Comparison of ENCODE assay signal across 20 cellular contexts in genomic region chr22:49931863-49932262, GRCh38. TPM values are rescaled to one million over a fixed set of nuclear protein-coding genes. Genes with fewer than 3 reads are reported as not detected.
DNase-seq lines count a peak whose midpoint lies in the region; ATAC-seq and TF ChIP-seq lines count a peak whose summit lies in the region.
"Had no signal": no experiment of that assay in that cellular context is flagged by ENCODE, and none has a peak within 500 bp of the region (broad histone marks: within the 10 kb centered on the region; RNA-seq: fewer than 3 reads in every experiment).

No MANE protein-coding gene starts in this region.

- H4K8ac ChIP-seq in IMR-90 (ENCODE audit: low read depth in 2 of 2, low read length in 2 of 2), result no peak overlapping the region

- H3K4ac ChIP-seq in IMR-90 (ENCODE audit: low read depth, low read length), result no peak overlapping the region

- H3K36me3 ChIP-seq in BLaER1 treated with 17β-estradiol and CSF1 and Interleukin-3, amounts not matched to agents 10 nM and 100 nM, result peaks cover 0 to 9% (median 0%) of the 10 kb centered on the region in 11 experiments; a peak in 2 of 22 replicates
- H3K36me3 ChIP-seq in IMR-90 (ENCODE audit: control insufficient read depth, insufficient read depth, low read length) (peaks cover 3% of the 10 kb centered on the region; the same call in 1 of the 2 replicates), spleen (peaks cover 0 to 12% (median 0%) of the 10 kb centered on the region in 6 donors)
- H3K36me3 ChIP-seq: cardiac muscle cell, SJCRH30, thoracic aorta had no signal

- peak overlapping the region; percentile 50 for H2AK9ac ChIP-seq in IMR-90 (replicated peaks; ENCODE audit: low read depth, low read length, poor library complexity)

- peaks cover 19% of the 10 kb centered on the region for H3K27me3 Mint-ChIP-seq in dendritic cell treated with granulocyte-macrophage colony-stimulating factor and Interleukin-4, amounts not matched to agents 40 ng/mL and 50 ng/mL, for 4 days

- H2BK20ac ChIP-seq in IMR-90 (ENCODE audit: low read depth, low read length), result 0 out of 2 replicates have a peak overlapping the region, but pooled peaks have one; percentile 24

- H3K4me2 ChIP-seq in BLaER1 treated with 17β-estradiol and CSF1 and Interleukin-3, amounts not matched to agents 10 nM and 100 nM, result peak overlapping the region; percentile 89 to 100 (median 96)
- H3K4me2 ChIP-seq in IMR-90 (ENCODE audit: low read depth, low read length), result no peak overlapping the region

- dilution Hi-C loops in IMR-90 (cut with HindIII; ENCODE audit: low sequenced_read_pairs, unreplicated experiment), result no loop called here

- H3K23ac ChIP-seq in IMR-90 (ENCODE audit: low read depth, low read length), result no peak overlapping the region

- DNase-seq in IMR-90 (no peak), spleen (no peak), NCI-H1930 (lab: John Stamatoyannopoulos, UW) (no peak), Ammon's horn (ENCODE audit: low spot score) (no peak)
- DNase-seq: activated CD8-positive, alpha-beta memory T cell treated with anti-CD3 and anti-CD28 coated beads for 24 hours; activated naive CD4-positive, alpha-beta T cell treated with anti-CD3 and anti-CD28 coated beads, Interleukin-2, amount 50 U/mL, for 16 hours; activated T-cell treated with anti-CD3 and anti-CD28 coated beads, Interleukin-2, amount 50 U/mL, for 48 hours; DMS53; Karpas-422; NCI-H510A treated with DMSO at 0.1 percent for 48 hours; occipital lobe; stimulated activated CD4-positive, alpha-beta T cell treated with anti-CD3 and anti-CD28 coated beads, Interleukin-2, amount 100 ng/mL, for 24 hours had no signal

- peaks cover 0 to 39% (median 0%) of the 10 kb centered on the region in 11 experiments; a peak in 6 of 22 replicates for H4K20me1 ChIP-seq in BLaER1 treated with 17β-estradiol and CSF1 and Interleukin-3, amounts not matched to agents 10 nM and 100 nM
- no peaks in the 10 kb centered on the region for H4K20me1 ChIP-seq in IMR-90 (ENCODE audit: insufficient read depth, low read length)

- peak overlapping the region in 2 of 10 experiments; percentile 16 to 24; a peak in 2 of 20 replicates for H3K4me3 ChIP-seq in BLaER1 treated with 17β-estradiol and CSF1 and Interleukin-3, amounts not matched to agents 10 nM and 100 nM
- H3K4me3 ChIP-seq in IMR-90 (ENCODE audit: insufficient read depth, low read depth, low read length), result no peak overlapping the region
- peak overlapping the region in 1 of 8 donors; percentile 49 for H3K4me3 ChIP-seq in spleen
- H3K4me3 ChIP-seq: cardiac muscle cell, SJCRH30, skin epidermis, thoracic aorta had no signal

- H3K27me3 ChIP-seq in BLaER1 treated with 17β-estradiol and CSF1 and Interleukin-3, amounts not matched to agents 10 nM and 100 nM, result no peaks in the 10 kb centered on the region
- H3K27me3 ChIP-seq in IMR-90 (ENCODE audit: control insufficient read depth, insufficient read depth, low read length), result no peaks in the 10 kb centered on the region
- H3K27me3 ChIP-seq in spleen (replicated peaks in 1 of 7), result peaks cover 0 to 12% (median 0%) of the 10 kb centered on the region in 7 donors
- H3K27me3 ChIP-seq: SJCRH30 had no signal

- no TSS peak for BruUV-seq in IMR-90 (replicated peaks; lab: Mats Ljungman, UMichigan)

- intact Hi-C loops in IMR-90 (cut with micrococcal nuclease) (loop anchor here (1.0 to 2.0 kb wide), 2 partner anchors 98 to 277 kb away; no protein-coding TSS in a partner anchor), spleen (cut with DNase I; ENCODE audit: low total_unique reads) (loop anchor here (5.0 kb wide), 2 partner anchors 40 to 60 kb away; no protein-coding TSS in a partner anchor)
- intact Hi-C loops in dendritic cell treated with granulocyte-macrophage colony-stimulating factor and Interleukin-4, amounts not matched to agents 40 ng/mL and 50 ng/mL, for 4 days (cut with micrococcal nuclease), result loop anchor here (1.0 to 10.0 kb wide), 5 partner anchors 28 to 273 kb away; partner anchors contain the start of genes PIM3 and SELENOO

- H3K36me3 Mint-ChIP-seq in dendritic cell treated with granulocyte-macrophage colony-stimulating factor and Interleukin-4, amounts not matched to agents 40 ng/mL and 50 ng/mL, for 4 days (ENCODE audit: low read depth), result peaks cover 36% of the 10 kb centered on the region

- TF ChIP-seq RAD21 in IMR-90 (IDR thresholded peaks at IDR 0.05; ENCODE audit: low read length), result no peak

- in situ Hi-C loops in IMR-90 (cut with MboI; ENCODE audit: low sequenced_read_pairs), result loop anchor here (5.0 kb wide), 2 partner anchors 100 to 280 kb away; no protein-coding TSS in a partner anchor

- H3K79me1 ChIP-seq in IMR-90 (ENCODE audit: low read depth in 1 of 2, low read length in 2 of 2), result peaks cover 0 to 3% of the 10 kb centered on the region in 2 experiments; a peak in 1 of 4 replicates

- H3K14ac ChIP-seq in IMR-90 (replicated peaks; ENCODE audit: low read depth, low read length), result no peak overlapping the region

- POLR2A ChIA-PET in IMR-90 (lab: Charles Lee; ENCODE audit: unreplicated experiment), result no interaction called here

- no peak for ATAC-seq in IMR-90 (ENCODE audit: low read depth)
- no peak for ATAC-seq in GM19351 (IDR thresholded peaks at IDR 0.05; ENCODE audit: unreplicated experiment)
- ATAC-seq in HG03565 (IDR thresholded peaks at IDR 0.05; ENCODE audit: unreplicated experiment), result no peak

- H2BK120ac ChIP-seq in IMR-90 (ENCODE audit: low read depth, low read length), result no peak overlapping the region

- no peak overlapping the region; the same call in 2 of the 3 replicates for H2BK15ac ChIP-seq in IMR-90 (ENCODE audit: low read depth, low read length)

- TF ChIP-seq CTCF in IMR-90 (conservative IDR thresholded peaks at IDR 0.05; ENCODE audit: low read depth, low read length) (no peak), spleen (IDR thresholded peaks at IDR 0.05 in 8 of 11, conservative IDR thresholded peaks at IDR 0.05 in 3 of 11) (no peak)

- peak overlapping the region; percentile 67; the same call in 1 of the 2 replicates for H2AK5ac ChIP-seq in IMR-90 (ENCODE audit: low read depth, low read length)

- H3K27ac Mint-ChIP-seq in dendritic cell treated with granulocyte-macrophage colony-stimulating factor and Interleukin-4, amounts not matched to agents 40 ng/mL and 50 ng/mL, for 4 days, result peak overlapping the region; percentile 80

- CTCF ChIA-PET in IMR-90 (lab: Yijun Ruan, JAX), result interaction anchor here (1.1 kb wide), 1 partner anchor 99 kb away, joined by 3 read pairs; no protein-coding TSS in a partner anchor

- peaks cover 54 to 91% (median 86%) of the 10 kb centered on the region in 10 experiments for H3K4me1 ChIP-seq in BLaER1 treated with 17β-estradiol and CSF1 and Interleukin-3, amounts not matched to agents 10 nM and 100 nM
- H3K4me1 ChIP-seq in IMR-90 (ENCODE audit: control insufficient read depth, insufficient read depth, low read length) (peaks cover 15% of the 10 kb centered on the region), spleen (peaks cover 50 to 81% (median 75%) of the 10 kb centered on the region in 6 donors)

- H3K18ac ChIP-seq in IMR-90 (ENCODE audit: low read depth, low read length), result no peak overlapping the region

- H2AFZ ChIP-seq in IMR-90 (replicated peaks; ENCODE audit: low read length, poor library complexity), result no peak overlapping the region

- H3K4me1 Mint-ChIP-seq in dendritic cell treated with granulocyte-macrophage colony-stimulating factor and Interleukin-4, amounts not matched to agents 40 ng/mL and 50 ng/mL, for 4 days (ENCODE audit: low read depth), result peaks cover 41% of the 10 kb centered on the region

- peak overlapping the region in 8 of 11 experiments; percentile 48 to 77 (median 64); a peak in 15 of 22 replicates for H3K9ac ChIP-seq in BLaER1 treated with 17β-estradiol and CSF1 and Interleukin-3, amounts not matched to agents 10 nM and 100 nM
- no peak overlapping the region for H3K9ac ChIP-seq in IMR-90 (ENCODE audit: low read depth, low read length)

- no peak overlapping the region for H3K56ac ChIP-seq in IMR-90 (ENCODE audit: extremely low read depth, insufficient read depth, low read length)

- TF ChIP-seq POLR2A in IMR-90 (IDR thresholded peaks at IDR 0.05; ENCODE audit: low read depth, low read length), result no peak
- TF ChIP-seq POLR2A in spleen (IDR thresholded peaks at IDR 0.05), result no peak

- no peak overlapping the region for H3K4me3 Mint-ChIP-seq in dendritic cell treated with granulocyte-macrophage colony-stimulating factor and Interleukin-4, amounts not matched to agents 40 ng/mL and 50 ng/mL, for 4 days

- no peaks in the 10 kb centered on the region for H3K9me3 Mint-ChIP-seq in dendritic cell treated with granulocyte-macrophage colony-stimulating factor and Interleukin-4, amounts not matched to agents 40 ng/mL and 50 ng/mL, for 4 days

- no peak overlapping the region for H4K91ac ChIP-seq in IMR-90 (ENCODE audit: insufficient read depth, low read depth, low read length)

- no peaks in the 10 kb centered on the region for H3K9me1 ChIP-seq in IMR-90 (ENCODE audit: insufficient read depth, low read length)

- peak overlapping the region in 10 of 11 experiments; percentile 44 to 97 (median 76); a peak in 20 of 22 replicates for H3K27ac ChIP-seq in BLaER1 treated with 17β-estradiol and CSF1 and Interleukin-3, amounts not matched to agents 10 nM and 100 nM
- H3K27ac ChIP-seq in IMR-90 (ENCODE audit: insufficient read depth, low read length) (no peak overlapping the region), spleen (peak overlapping the region in 6 of 8 donors; percentile 46 to 100 (median 96))
- H3K27ac ChIP-seq: cardiac muscle cell, SJCRH30 had no signal

- H4K5ac ChIP-seq in IMR-90 (ENCODE audit: low read depth, low read length), result no peak overlapping the region

- no peaks in the 10 kb centered on the region for H3K9me3 ChIP-seq in BLaER1 treated with 17β-estradiol and CSF1 and Interleukin-3, amounts not matched to agents 10 nM and 100 nM (replicated peaks in 1 of 11)
- H3K9me3 ChIP-seq in IMR-90 (ENCODE audit: control insufficient read depth, insufficient read depth, low read length) (no peaks in the 10 kb centered on the region), spleen (no peaks in the 10 kb centered on the region)
- H3K9me3 ChIP-seq: SJCRH30, thoracic aorta had no signal

- 69% methylated on average over 11 of the region's 15 CpGs; no CpG with 5 or more reads in 1 of the 2 experiments for WGBS in IMR-90 (ENCODE audit: extremely low coverage in 2 of 2, insufficient read length in 1 of 2), 2 experiments
- WGBS in spleen, 5 donors, result 55 to 74% (median 65%) methylated on average over 15 of the region's 15 CpGs

- no peak overlapping the region for H2BK5ac ChIP-seq in IMR-90 (ENCODE audit: low read depth, low read length, poor library complexity, severe bottlenecking)

RNA-seq across cellular contexts. Expression of gene CRELD2, which starts 13.4 kb away (rescaled TPM):
- total RNA-seq in IMR-90 (2012; rRNA removed) (36.1 and 36.2 TPM in 2 replicates), spleen (10 to 100 TPM; 23.2 to 46.3 (median 38.1) TPM)
- polyA plus RNA-seq in IMR-90 (2012; rRNA removed) (70.7 and 82.0 TPM in 2 replicates), spleen (10 to 100 TPM; 16.2 to 26.3 (median 18.3) TPM)
- 110 and 153 TPM in 2 replicates for polyA plus RNA-seq in IMR-90 (2012; cell fraction: cytosol; rRNA removed)
- 79.2 and 119 TPM in 2 replicates for polyA plus RNA-seq in IMR-90 (2012; cell fraction: nucleus; rRNA removed; ENCODE audit: low replicate concordance)

RNA-seq across cellular contexts. Expression of gene ALG12, which starts 13.6 kb away (rescaled TPM):
- total RNA-seq in IMR-90 (2012; rRNA removed), result 5.6 and 7.2 TPM in 2 replicates
- 10.9 and 11.2 TPM in 2 replicates for polyA plus RNA-seq in IMR-90 (2012; rRNA removed)
- polyA plus RNA-seq in IMR-90 (2012; cell fraction: cytosol; rRNA removed), result 18.8 and 22.7 TPM in 2 replicates
- polyA plus RNA-seq in IMR-90 (2012; cell fraction: nucleus; rRNA removed; ENCODE audit: low replicate concordance), result 13.5 and 24.8 TPM in 2 replicates
- 10 to 100 TPM; 10.2 to 20.1 (median 13.3) TPM for total RNA-seq in spleen
- polyA plus RNA-seq in spleen, result 1 to 10 TPM; 5.7 to 7.1 (median 5.9) TPM

RNA-seq across cellular contexts. Expression of gene PIM3, which starts 28.7 kb away (rescaled TPM):
- total RNA-seq in IMR-90 (2012; rRNA removed), result 8.6 and 10.3 TPM in 2 replicates
- polyA plus RNA-seq in IMR-90 (2012; rRNA removed), result 24.7 and 28.6 TPM in 2 replicates
- 31.4 and 45.1 TPM in 2 replicates for polyA plus RNA-seq in IMR-90 (2012; cell fraction: cytosol; rRNA removed)
- 37.2 and 85.2 TPM in 2 replicates for polyA plus RNA-seq in IMR-90 (2012; cell fraction: nucleus; rRNA removed; ENCODE audit: low replicate concordance)
- 100 to 1,000 TPM in 5 of 7 donors, 10 to 100 TPM in 2; 72.1 to 134 (median 109) TPM for total RNA-seq in spleen
- 10 to 100 TPM; 49.5 to 84.4 (median 52.0) TPM for polyA plus RNA-seq in spleen
